In genomic region chr12:48854488-48854887, GRCh38 we compare ENCODE assay signal across 2 cellular contexts.
TF ChIP-seq lines count a peak whose summit lies in the region.

No MANE protein-coding gene starts in this region.

TF ChIP-seq in HepG2, 621 proteins besides CTCF, POLR2A, EP300 and RAD21:
- TF ChIP-seq ZNF121 (CRISPR knock-in tag; IDR thresholded peaks at IDR 0.05) (peak; percentile 57; the same call in 1 of the 2 replicates), ZBTB4 (CRISPR knock-in tag; IDR thresholded peaks at IDR 0.05; ENCODE audit: borderline replicate concordance) (no peak)

TF ChIP-seq in HEK293, 187 proteins besides CTCF, POLR2A, EP300 and RAD21:
- TF ChIP-seq ZNF350 (tag by site-specific recombination; IDR thresholded peaks at IDR 0.05) (no peak), GLIS1 (tag by site-specific recombination; IDR thresholded peaks at IDR 0.05) (no peak), ZNF121 (tag by site-specific recombination; IDR thresholded peaks at IDR 0.05) (0 out of 2 replicates have a peak, but pooled peaks have one; percentile 45), ZNF16 (tag by site-specific recombination; IDR thresholded peaks at IDR 0.05; ENCODE audit: low read depth) (no peak)
TF ChIP-seq in HEK293: peak in this region for 1.
